Comparison of ENCODE assay signal across 7 cellular contexts in the genomic region with DNA sequence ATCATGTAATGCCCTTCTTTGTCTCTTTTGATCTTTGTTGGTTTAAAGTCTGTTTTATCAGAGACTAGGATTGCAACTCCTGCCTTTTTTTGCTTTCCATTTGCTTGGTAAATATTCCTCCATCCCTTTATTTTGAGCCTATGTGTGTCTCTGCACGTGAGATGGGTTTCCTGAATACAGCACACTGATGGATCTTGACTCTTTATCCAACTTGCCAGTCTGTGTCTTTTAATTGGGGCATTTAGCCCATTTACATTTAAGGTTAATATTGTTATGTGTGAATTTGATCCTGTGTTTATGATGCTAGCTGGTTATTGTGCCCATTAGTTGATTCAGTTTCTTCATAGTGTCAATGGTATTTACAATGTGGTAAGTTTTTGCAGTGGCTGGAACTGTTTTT.
DNase-seq lines count a peak whose midpoint lies in the region; ATAC-seq and TF ChIP-seq lines count a peak whose summit lies in the region.
"Not testable (repeated sequence)": the region's sequence is repeated elsewhere in the genome, so short reads cannot be mapped to it uniquely, and the experiment has no call there.

No MANE protein-coding gene starts in this region.

- H2BK12ac ChIP-seq in H9 (ENCODE audit: insufficient read length, low read depth, low read length): not testable (repeated sequence)

- no CpG with 5 or more reads among the region's 1 CpG for WGBS in H9 (ENCODE audit: extremely low coverage, insufficient read length, low lambda C conversion rate)
- WGBS in ectodermal cell, 2 experiments: no CpG with 5 or more reads among the region's 1 CpG

- not testable (repeated sequence) for H3K56ac ChIP-seq in H9 (ENCODE audit: insufficient read length, low read depth, low read length)

- H2BK20ac ChIP-seq in H9 (ENCODE audit: low read depth, low read length, poor library complexity, severe bottlenecking): not testable (repeated sequence)

- H3K4me3 Mint-ChIP-seq in H9: peak overlapping the region; percentile 75 to 82
- H3K4me3 Mint-ChIP-seq in activated CD4-positive, alpha-beta T cell treated with anti-CD3 and anti-CD28 coated beads, Interleukin-2, amount 10 ng/mL, durations not matched to agents 7 days and 5 days: peak overlapping the region; percentile 67
- peak overlapping the region; percentile 85 for H3K4me3 Mint-ChIP-seq in mesothelial cell of epicardium

- H3K36me3 Mint-ChIP-seq in H9 (ENCODE audit: insufficient read depth in 1 of 3, low read depth in 3 of 3) (peaks cover 22 to 41% (median 31%) of the 10 kb centered on the region in 3 experiments), mesothelial cell of epicardium (peaks cover 23% of the 10 kb centered on the region)
- not testable (repeated sequence) for H3K36me3 Mint-ChIP-seq in activated CD4-positive, alpha-beta T cell treated with anti-CD3 and anti-CD28 coated beads, Interleukin-2, amount 10 ng/mL, durations not matched to agents 7 days and 5 days (ENCODE audit: low read depth)

- H2BK15ac ChIP-seq in H9 (ENCODE audit: low read depth, low read length): not testable (repeated sequence)

- CTCF ChIA-PET in PC-3 (lab: Charles Lee); activated CD4-positive, alpha-beta T cell treated with anti-CD3 and anti-CD28 coated beads, Interleukin-2, amount 10 ng/mL, durations not matched to agents 7 days and 5 days (lab: Charles Lee): not testable (repeated sequence)

- not testable (repeated sequence) for H3K9me2 ChIP-seq in PC-3 (replicated peaks; ENCODE audit: low read length)

- not testable (repeated sequence) for H3K23ac ChIP-seq in H9 (ENCODE audit: insufficient read length, low read depth, low read length)

- H3K4me1 ChIP-seq in H9 (ENCODE audit: insufficient read depth, low read length); PC-3 (ENCODE audit: insufficient read depth, low read length); ectodermal cell (ENCODE audit: control insufficient read depth, insufficient read depth, low read length); cardiac muscle cell (ENCODE audit: low read depth); neuron (ENCODE audit: insufficient read depth, low read length): not testable (repeated sequence)

- H3K4me3 ChIP-seq in PC-3 (ENCODE audit: low read length): peak overlapping the region; percentile 57
- H3K4me3 ChIP-seq in ectodermal cell (ENCODE audit: insufficient read depth, low read depth, low read length): peak overlapping the region; percentile 20
- peak overlapping the region; percentile 36 for H3K4me3 ChIP-seq in cardiac muscle cell
- peak overlapping the region; percentile 45 for H3K4me3 ChIP-seq in neuron (ENCODE audit: low read length)

- H3K9me3 Mint-ChIP-seq in H9 (peaks cover 34 to 44% of the 10 kb centered on the region in 2 experiments), mesothelial cell of epicardium (peaks cover 12% of the 10 kb centered on the region)
- not testable (repeated sequence) for H3K9me3 Mint-ChIP-seq in activated CD4-positive, alpha-beta T cell treated with anti-CD3 and anti-CD28 coated beads, Interleukin-2, amount 10 ng/mL, durations not matched to agents 7 days and 5 days

- not testable (repeated sequence) for H3K9ac ChIP-seq in H9 (ENCODE audit: extremely low read depth, insufficient read length, low read length); PC-3 (ENCODE audit: low read length)

- not testable (repeated sequence) for TF ChIP-seq CTCF in H9 (conservative IDR thresholded peaks at IDR 0.05); PC-3 (conservative IDR thresholded peaks at IDR 0.05; ENCODE audit: low read depth, low read length); cardiac muscle cell (IDR thresholded peaks at IDR 0.05; ENCODE audit: low read depth, low read length); mesothelial cell of epicardium (IDR thresholded peaks at IDR 0.05; ENCODE audit: unreplicated experiment)

- H3K27me3 ChIP-seq in H9 (ENCODE audit: insufficient read depth, low read length); PC-3 (ENCODE audit: low read length); ectodermal cell (ENCODE audit: control insufficient read depth, insufficient read depth, low read length, poor library complexity, severe bottlenecking); cardiac muscle cell; neuron (ENCODE audit: insufficient read depth, low read length): not testable (repeated sequence)

- H4K20me1 ChIP-seq in H9 (ENCODE audit: control insufficient read depth, insufficient read depth, insufficient read length); PC-3 (ENCODE audit: low read length): not testable (repeated sequence)

- not testable (repeated sequence) for DNase-seq in H9; PC-3; activated CD4-positive, alpha-beta T cell treated with anti-CD3 and anti-CD28 coated beads, Interleukin-2, amount 10 ng/mL, durations not matched to agents 7 days and 5 days; cardiac muscle cell (ENCODE audit: low read depth in 1 of 2, low spot score in 1 of 2); mesothelial cell of epicardium (ENCODE audit: low spot score in 2 of 2, unreplicated experiment in 2 of 2)

- not testable (repeated sequence) for H3K23me2 ChIP-seq in H9 (ENCODE audit: insufficient read length, low read depth, low read length, poor library complexity, severe bottlenecking)

- not testable (repeated sequence) for H3K36me3 ChIP-seq in PC-3 (ENCODE audit: low read depth, low read length); ectodermal cell (ENCODE audit: control insufficient read depth, insufficient read depth, low read length); cardiac muscle cell; neuron (ENCODE audit: insufficient read depth, low read length)

- not testable (repeated sequence) for H3K79me2 ChIP-seq in H9 (ENCODE audit: insufficient read depth, low read length); PC-3 (ENCODE audit: low read length)

- not testable (repeated sequence) for H3T11ph ChIP-seq in H9 (ENCODE audit: low read length)

- H4K91ac ChIP-seq in H9 (ENCODE audit: insufficient read length, low read depth, low read length): not testable (repeated sequence)

- H3K18ac ChIP-seq in H9 (ENCODE audit: insufficient read length, low read depth, low read length): not testable (repeated sequence)

- not testable (repeated sequence) for H4K8ac ChIP-seq in H9 (replicated peaks; ENCODE audit: insufficient read length, low read depth, low read length)

- H2AK5ac ChIP-seq in H9 (ENCODE audit: insufficient read length, low read length): not testable (repeated sequence)

- not testable (repeated sequence) for H3K27ac Mint-ChIP-seq in H9; activated CD4-positive, alpha-beta T cell treated with anti-CD3 and anti-CD28 coated beads, Interleukin-2, amount 10 ng/mL, durations not matched to agents 7 days and 5 days
- peak overlapping the region; percentile 93 for H3K27ac Mint-ChIP-seq in mesothelial cell of epicardium

- not testable (repeated sequence) for H3K79me1 ChIP-seq in H9 (ENCODE audit: insufficient read depth, low read depth, low read length, poor library complexity, severe bottlenecking)

- H3K4me1 Mint-ChIP-seq in H9: peaks cover 3 to 13% of the 10 kb centered on the region in 2 experiments
- H3K4me1 Mint-ChIP-seq in activated CD4-positive, alpha-beta T cell treated with anti-CD3 and anti-CD28 coated beads, Interleukin-2, amount 10 ng/mL, durations not matched to agents 7 days and 5 days; mesothelial cell of epicardium: not testable (repeated sequence)

- POLR2A ChIA-PET in PC-3 (lab: Charles Lee; ENCODE audit: unreplicated experiment); activated CD4-positive, alpha-beta T cell treated with anti-CD3 and anti-CD28 coated beads, Interleukin-2, amount 10 ng/mL, durations not matched to agents 7 days and 5 days (lab: Charles Lee): not testable (repeated sequence)

- not testable (repeated sequence) for H3K4ac ChIP-seq in H9 (ENCODE audit: low read depth, low read length)

- H2AFZ ChIP-seq in H9 (ENCODE audit: low read length); PC-3 (ENCODE audit: low read length); neuron (ENCODE audit: low read depth, low read length): not testable (repeated sequence)

- not testable (repeated sequence) for BruUV-seq in PC-3 (replicated peaks; lab: Mats Ljungman, UMichigan)

- not testable (repeated sequence) for H2BK5ac ChIP-seq in H9 (ENCODE audit: insufficient read length, low read length)

- ATAC-seq in PC-3: not testable (repeated sequence)

- intact Hi-C loops in PC-3 (cut with micrococcal nuclease): not testable (repeated sequence)

- not testable (repeated sequence) for H3F3A ChIP-seq in PC-3 (ENCODE audit: low read length, unreplicated experiment)

- H3K27me3 Mint-ChIP-seq in H9 (ENCODE audit: low read depth); activated CD4-positive, alpha-beta T cell treated with anti-CD3 and anti-CD28 coated beads, Interleukin-2, amount 10 ng/mL, durations not matched to agents 7 days and 5 days; mesothelial cell of epicardium (ENCODE audit: low read depth): not testable (repeated sequence)

- H3K4me2 ChIP-seq in H9 (ENCODE audit: insufficient read depth, insufficient read length, low read length): not testable (repeated sequence)
- peak overlapping the region; percentile 59; the same call in 1 of the 2 replicates for H3K4me2 ChIP-seq in PC-3 (ENCODE audit: low read length)

- H2BK120ac ChIP-seq in H9 (ENCODE audit: low read depth, low read length, poor library complexity, severe bottlenecking): not testable (repeated sequence)

- H3K27ac ChIP-seq in H9 (ENCODE audit: insufficient read length, low read depth, low read length); PC-3 (ENCODE audit: low read length); ectodermal cell (ENCODE audit: insufficient read depth, low read depth, low read length, poor library complexity, severe bottlenecking); cardiac muscle cell: not testable (repeated sequence)

- H3K9me3 ChIP-seq in H9 (ENCODE audit: control insufficient read depth, low read depth, low read length); PC-3 (ENCODE audit: low read length); ectodermal cell (ENCODE audit: control insufficient read depth, low read length); cardiac muscle cell (ENCODE audit: low read depth); neuron (ENCODE audit: low read length): not testable (repeated sequence)

- not testable (repeated sequence) for H4K5ac ChIP-seq in H9 (ENCODE audit: insufficient read length, low read depth, low read length)

- not testable (repeated sequence) for H3K14ac ChIP-seq in H9 (ENCODE audit: insufficient read depth, low read length)
